1 cellular context compared by ENCODE assay signal in genomic region chr10:76437011-76437410, GRCh38.
TF ChIP-seq lines count a peak whose summit lies in the region.

No MANE protein-coding gene starts in this region.

TF ChIP-seq in SK-N-SH treated with all-trans-retinoic acid at 6 μM for 48 hours, 23 proteins besides CTCF, POLR2A, EP300 and RAD21 (continued from another document):
- no peak for TF ChIP-seq OSR1 (CRISPR knock-in tag; IDR thresholded peaks at IDR 0.05)
- no peak for TF ChIP-seq TOX (CRISPR knock-in tag; IDR thresholded peaks at IDR 0.05; ENCODE audit: borderline replicate concordance)
- no peak for TF ChIP-seq ZNF8 (CRISPR knock-in tag; IDR thresholded peaks at IDR 0.05)
- TF ChIP-seq ZC3H10 (CRISPR knock-in tag; IDR thresholded peaks at IDR 0.05) = no peak
- TF ChIP-seq PPARA (CRISPR knock-in tag; IDR thresholded peaks at IDR 0.05; ENCODE audit: borderline replicate concordance) = no peak
- no peak for TF ChIP-seq RARB (CRISPR knock-in tag; IDR thresholded peaks at IDR 0.05)
- no peak for TF ChIP-seq SNAI2 (CRISPR knock-in tag; IDR thresholded peaks at IDR 0.05)
- TF ChIP-seq ZNF565 (CRISPR knock-in tag; conservative IDR thresholded peaks at IDR 0.05; ENCODE audit: low read depth) = no peak
- TF ChIP-seq CSDC2 (CRISPR knock-in tag; IDR thresholded peaks at IDR 0.05) = no peak
- no peak for TF ChIP-seq POU6F1 (CRISPR knock-in tag; IDR thresholded peaks at IDR 0.05; ENCODE audit: borderline replicate concordance, low read depth)
- TF ChIP-seq PATZ1 (CRISPR knock-in tag; IDR thresholded peaks at IDR 0.05; ENCODE audit: borderline replicate concordance) = no peak
- no peak for TF ChIP-seq ZNF70 (CRISPR knock-in tag; IDR thresholded peaks at IDR 0.05)
- no peak for TF ChIP-seq ESRRG (CRISPR knock-in tag; IDR thresholded peaks at IDR 0.05)
- TF ChIP-seq ARNTL (CRISPR knock-in tag; IDR thresholded peaks at IDR 0.05; ENCODE audit: borderline replicate concordance, low read depth) = no peak
